Comparison of ENCODE assay signal across 1 cellular context in genomic region chr19:35270381-35270811, GRCh38.
A peak's percentile ranks its signal among the peaks of the same experiment; 100 is the strongest.
TF ChIP-seq lines count a peak whose summit lies in the region.

No MANE protein-coding gene starts in this region.

TF ChIP-seq in K562, 482 proteins besides CTCF, POLR2A, EP300 and RAD21:
- TF ChIP-seq RBFOX2 (IDR thresholded peaks at IDR 0.05; ENCODE audit: low read depth, low read length), result peak; percentile 59; the same call in 1 of the 2 replicates
- 0 out of 2 replicates have a peak, but pooled peaks have one; percentile 26 for TF ChIP-seq ZC3H4 (CRISPR knock-in tag; IDR thresholded peaks at IDR 0.05; ENCODE audit: borderline replicate concordance)
- no peak for TF ChIP-seq MAFG (tag; conservative IDR thresholded peaks at IDR 0.05)
